ENCODE assay signal across 1 cellular context in the genomic region with DNA sequence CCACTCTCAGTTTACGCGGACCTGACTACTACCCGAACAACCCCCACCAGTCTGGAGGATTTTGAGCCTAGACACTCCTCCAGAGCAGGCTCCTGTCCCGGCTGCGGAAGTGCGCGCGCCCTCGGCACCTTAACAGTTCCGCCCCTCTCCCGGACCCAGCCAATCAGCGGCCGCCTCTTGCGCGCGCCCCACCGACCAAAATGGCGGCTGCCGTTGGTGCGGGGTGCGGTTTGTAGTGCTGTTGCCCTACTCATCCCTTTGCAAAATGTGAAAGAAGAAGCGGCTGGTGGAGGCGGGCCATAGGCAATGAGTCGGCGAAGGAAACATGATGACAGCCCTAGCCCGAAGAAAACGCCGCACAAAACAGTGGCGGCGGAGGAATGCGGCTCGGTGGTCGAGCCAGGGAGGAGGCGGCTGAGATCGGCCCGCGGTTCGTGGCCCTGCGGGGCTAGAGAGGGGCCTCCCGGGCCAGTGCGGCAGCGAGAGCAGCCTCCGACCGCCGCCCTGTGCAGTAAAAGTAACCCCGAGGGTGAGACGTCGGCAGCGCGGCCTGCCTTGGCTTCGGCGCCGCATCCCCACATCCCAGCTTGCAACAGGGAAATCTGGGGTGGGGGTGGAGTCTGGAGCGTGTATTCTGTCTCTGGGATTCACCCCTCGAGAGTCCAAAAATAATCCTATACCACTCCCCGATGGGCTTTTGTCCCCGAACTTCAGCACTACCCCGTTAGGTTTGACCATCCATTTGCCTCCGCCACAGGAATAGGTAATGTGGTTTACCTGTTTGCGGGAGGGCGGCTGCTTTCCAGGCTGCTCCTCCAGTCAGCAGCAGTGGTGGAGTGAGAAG.
A peak's percentile ranks its signal among the peaks of the same experiment; 100 is the strongest.
TF ChIP-seq lines count a peak whose summit lies in the region.

TSS of gene ETAA1 (plus strand) at position 191 of the 844 bp plus-strand sequence. CDS start at position 307, 116 bp downstream.

TF ChIP-seq in WTC11, 78 proteins besides CTCF, POLR2A, EP300 and RAD21 (continued from another document and continues in another):
- TF ChIP-seq, protein P1, sequence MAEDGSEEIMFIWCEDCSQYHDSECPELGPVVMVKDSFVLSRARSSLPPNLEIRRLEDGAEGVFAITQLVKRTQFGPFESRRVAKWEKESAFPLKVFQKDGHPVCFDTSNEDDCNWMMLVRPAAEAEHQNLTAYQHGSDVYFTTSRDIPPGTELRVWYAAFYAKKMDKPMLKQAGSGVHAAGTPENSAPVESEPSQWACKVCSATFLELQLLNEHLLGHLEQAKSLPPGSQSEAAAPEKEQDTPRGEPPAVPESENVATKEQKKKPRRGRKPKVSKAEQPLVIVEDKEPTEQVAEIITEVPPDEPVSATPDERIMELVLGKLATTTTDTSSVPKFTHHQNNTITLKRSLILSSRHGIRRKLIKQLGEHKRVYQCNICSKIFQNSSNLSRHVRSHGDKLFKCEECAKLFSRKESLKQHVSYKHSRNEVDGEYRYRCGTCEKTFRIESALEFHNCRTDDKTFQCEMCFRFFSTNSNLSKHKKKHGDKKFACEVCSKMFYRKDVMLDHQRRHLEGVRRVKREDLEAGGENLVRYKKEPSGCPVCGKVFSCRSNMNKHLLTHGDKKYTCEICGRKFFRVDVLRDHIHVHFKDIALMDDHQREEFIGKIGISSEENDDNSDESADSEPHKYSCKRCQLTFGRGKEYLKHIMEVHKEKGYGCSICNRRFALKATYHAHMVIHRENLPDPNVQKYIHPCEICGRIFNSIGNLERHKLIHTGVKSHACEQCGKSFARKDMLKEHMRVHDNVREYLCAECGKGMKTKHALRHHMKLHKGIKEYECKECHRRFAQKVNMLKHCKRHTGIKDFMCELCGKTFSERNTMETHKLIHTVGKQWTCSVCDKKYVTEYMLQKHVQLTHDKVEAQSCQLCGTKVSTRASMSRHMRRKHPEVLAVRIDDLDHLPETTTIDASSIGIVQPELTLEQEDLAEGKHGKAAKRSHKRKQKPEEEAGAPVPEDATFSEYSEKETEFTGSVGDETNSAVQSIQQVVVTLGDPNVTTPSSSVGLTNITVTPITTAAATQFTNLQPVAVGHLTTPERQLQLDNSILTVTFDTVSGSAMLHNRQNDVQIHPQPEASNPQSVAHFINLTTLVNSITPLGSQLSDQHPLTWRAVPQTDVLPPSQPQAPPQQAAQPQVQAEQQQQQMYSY (CRISPR knock-in tag; IDR thresholded peaks at IDR 0.05), result no peak
- TF ChIP-seq USF2 (CRISPR knock-in tag; IDR thresholded peaks at IDR 0.05) (no peak), HMGXB4 (CRISPR knock-in tag; IDR thresholded peaks at IDR 0.05) (peak; percentile 84), ZNF263 (CRISPR knock-in tag; IDR thresholded peaks at IDR 0.05; ENCODE audit: low read depth) (no peak), IRF2 (CRISPR knock-in tag; IDR thresholded peaks at IDR 0.05; ENCODE audit: borderline replicate concordance, low read depth) (no peak), SMAD4 (CRISPR knock-in tag; IDR thresholded peaks at IDR 0.05) (no peak), SOX15 (CRISPR knock-in tag; IDR thresholded peaks at IDR 0.05) (no peak), NR2C2 (CRISPR knock-in tag; IDR thresholded peaks at IDR 0.05) (no peak), MXD4 (CRISPR knock-in tag; IDR thresholded peaks at IDR 0.05; ENCODE audit: borderline replicate concordance) (no peak), NR1H2 (CRISPR knock-in tag; IDR thresholded peaks at IDR 0.05) (no peak), CDX4 (CRISPR knock-in tag; IDR thresholded peaks at IDR 0.05; ENCODE audit: borderline replicate concordance) (no peak), ZNF317 (CRISPR knock-in tag; IDR thresholded peaks at IDR 0.05; ENCODE audit: borderline replicate concordance, low read depth) (no peak), ZNF396 (CRISPR knock-in tag; IDR thresholded peaks at IDR 0.05; ENCODE audit: borderline replicate concordance) (no peak), ZNF232 (CRISPR knock-in tag; IDR thresholded peaks at IDR 0.05) (peak; percentile 27; the same call in 1 of the 2 replicates), TEAD1 (CRISPR knock-in tag; IDR thresholded peaks at IDR 0.05) (peak; percentile 30; the same call in 1 of the 2 replicates), FOXK1 (CRISPR knock-in tag; IDR thresholded peaks at IDR 0.05) (peak; percentile 52; the same call in 1 of the 2 replicates), GRHL2 (CRISPR knock-in tag; IDR thresholded peaks at IDR 0.05; ENCODE audit: insufficient replicate concordance, severe bottlenecking) (no peak), RELA (CRISPR knock-in tag; IDR thresholded peaks at IDR 0.05; ENCODE audit: borderline replicate concordance) (no peak), OVOL2 (CRISPR knock-in tag; IDR thresholded peaks at IDR 0.05; ENCODE audit: borderline replicate concordance) (no peak), TCF7 (CRISPR knock-in tag; IDR thresholded peaks at IDR 0.05; ENCODE audit: low read depth) (no peak), ZNF281 (CRISPR knock-in tag; IDR thresholded peaks at IDR 0.05) (0 out of 2 replicates have a peak, but pooled peaks have one; percentile 46), PRRX2 (CRISPR knock-in tag; IDR thresholded peaks at IDR 0.05) (no peak), SP1 (CRISPR knock-in tag; conservative IDR thresholded peaks at IDR 0.05) (peak; percentile 82), JAZF1 (CRISPR knock-in tag; IDR thresholded peaks at IDR 0.05) (no peak), ZNF121 (CRISPR knock-in tag; IDR thresholded peaks at IDR 0.05) (no peak), GABPB1 (CRISPR knock-in tag; IDR thresholded peaks at IDR 0.05) (no peak; the same call in 1 of the 2 replicates), NFE2L1 (CRISPR knock-in tag; IDR thresholded peaks at IDR 0.05) (no peak), RORB (CRISPR knock-in tag; IDR thresholded peaks at IDR 0.05) (no peak), TP53 (CRISPR knock-in tag; IDR thresholded peaks at IDR 0.05) (0 out of 2 replicates have a peak, but pooled peaks have one; percentile 28), ZSCAN18 (CRISPR knock-in tag; IDR thresholded peaks at IDR 0.05) (no peak)
- TF ChIP-seq, protein P2, sequence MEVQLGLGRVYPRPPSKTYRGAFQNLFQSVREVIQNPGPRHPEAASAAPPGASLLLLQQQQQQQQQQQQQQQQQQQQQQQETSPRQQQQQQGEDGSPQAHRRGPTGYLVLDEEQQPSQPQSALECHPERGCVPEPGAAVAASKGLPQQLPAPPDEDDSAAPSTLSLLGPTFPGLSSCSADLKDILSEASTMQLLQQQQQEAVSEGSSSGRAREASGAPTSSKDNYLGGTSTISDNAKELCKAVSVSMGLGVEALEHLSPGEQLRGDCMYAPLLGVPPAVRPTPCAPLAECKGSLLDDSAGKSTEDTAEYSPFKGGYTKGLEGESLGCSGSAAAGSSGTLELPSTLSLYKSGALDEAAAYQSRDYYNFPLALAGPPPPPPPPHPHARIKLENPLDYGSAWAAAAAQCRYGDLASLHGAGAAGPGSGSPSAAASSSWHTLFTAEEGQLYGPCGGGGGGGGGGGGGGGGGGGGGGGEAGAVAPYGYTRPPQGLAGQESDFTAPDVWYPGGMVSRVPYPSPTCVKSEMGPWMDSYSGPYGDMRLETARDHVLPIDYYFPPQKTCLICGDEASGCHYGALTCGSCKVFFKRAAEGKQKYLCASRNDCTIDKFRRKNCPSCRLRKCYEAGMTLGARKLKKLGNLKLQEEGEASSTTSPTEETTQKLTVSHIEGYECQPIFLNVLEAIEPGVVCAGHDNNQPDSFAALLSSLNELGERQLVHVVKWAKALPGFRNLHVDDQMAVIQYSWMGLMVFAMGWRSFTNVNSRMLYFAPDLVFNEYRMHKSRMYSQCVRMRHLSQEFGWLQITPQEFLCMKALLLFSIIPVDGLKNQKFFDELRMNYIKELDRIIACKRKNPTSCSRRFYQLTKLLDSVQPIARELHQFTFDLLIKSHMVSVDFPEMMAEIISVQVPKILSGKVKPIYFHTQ (CRISPR knock-in tag; IDR thresholded peaks at IDR 0.05), result no peak
- TF ChIP-seq, protein P3, sequence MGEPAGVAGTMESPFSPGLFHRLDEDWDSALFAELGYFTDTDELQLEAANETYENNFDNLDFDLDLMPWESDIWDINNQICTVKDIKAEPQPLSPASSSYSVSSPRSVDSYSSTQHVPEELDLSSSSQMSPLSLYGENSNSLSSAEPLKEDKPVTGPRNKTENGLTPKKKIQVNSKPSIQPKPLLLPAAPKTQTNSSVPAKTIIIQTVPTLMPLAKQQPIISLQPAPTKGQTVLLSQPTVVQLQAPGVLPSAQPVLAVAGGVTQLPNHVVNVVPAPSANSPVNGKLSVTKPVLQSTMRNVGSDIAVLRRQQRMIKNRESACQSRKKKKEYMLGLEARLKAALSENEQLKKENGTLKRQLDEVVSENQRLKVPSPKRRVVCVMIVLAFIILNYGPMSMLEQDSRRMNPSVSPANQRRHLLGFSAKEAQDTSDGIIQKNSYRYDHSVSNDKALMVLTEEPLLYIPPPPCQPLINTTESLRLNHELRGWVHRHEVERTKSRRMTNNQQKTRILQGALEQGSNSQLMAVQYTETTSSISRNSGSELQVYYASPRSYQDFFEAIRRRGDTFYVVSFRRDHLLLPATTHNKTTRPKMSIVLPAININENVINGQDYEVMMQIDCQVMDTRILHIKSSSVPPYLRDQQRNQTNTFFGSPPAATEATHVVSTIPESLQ (CRISPR knock-in tag; IDR thresholded peaks at IDR 0.05), result no peak
- TF ChIP-seq, protein P4, sequence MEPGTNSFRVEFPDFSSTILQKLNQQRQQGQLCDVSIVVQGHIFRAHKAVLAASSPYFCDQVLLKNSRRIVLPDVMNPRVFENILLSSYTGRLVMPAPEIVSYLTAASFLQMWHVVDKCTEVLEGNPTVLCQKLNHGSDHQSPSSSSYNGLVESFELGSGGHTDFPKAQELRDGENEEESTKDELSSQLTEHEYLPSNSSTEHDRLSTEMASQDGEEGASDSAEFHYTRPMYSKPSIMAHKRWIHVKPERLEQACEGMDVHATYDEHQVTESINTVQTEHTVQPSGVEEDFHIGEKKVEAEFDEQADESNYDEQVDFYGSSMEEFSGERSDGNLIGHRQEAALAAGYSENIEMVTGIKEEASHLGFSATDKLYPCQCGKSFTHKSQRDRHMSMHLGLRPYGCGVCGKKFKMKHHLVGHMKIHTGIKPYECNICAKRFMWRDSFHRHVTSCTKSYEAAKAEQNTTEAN (CRISPR knock-in tag; IDR thresholded peaks at IDR 0.05), result 0 out of 2 replicates have a peak, but pooled peaks have one; percentile 59
- TF ChIP-seq, protein P5, sequence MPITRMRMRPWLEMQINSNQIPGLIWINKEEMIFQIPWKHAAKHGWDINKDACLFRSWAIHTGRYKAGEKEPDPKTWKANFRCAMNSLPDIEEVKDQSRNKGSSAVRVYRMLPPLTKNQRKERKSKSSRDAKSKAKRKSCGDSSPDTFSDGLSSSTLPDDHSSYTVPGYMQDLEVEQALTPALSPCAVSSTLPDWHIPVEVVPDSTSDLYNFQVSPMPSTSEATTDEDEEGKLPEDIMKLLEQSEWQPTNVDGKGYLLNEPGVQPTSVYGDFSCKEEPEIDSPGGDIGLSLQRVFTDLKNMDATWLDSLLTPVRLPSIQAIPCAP (CRISPR knock-in tag; IDR thresholded peaks at IDR 0.05), result no peak
